Comparison of ENCODE assay signal across 2 cellular contexts in genomic region chr10:113856563-113856962, GRCh38.
TF ChIP-seq lines count a peak whose summit lies in the region.

No MANE protein-coding gene starts in this region.

TF ChIP-seq in SK-N-SH, 30 proteins besides CTCF, POLR2A, EP300 and RAD21 (continued from another document):
- TF ChIP-seq REST (IDR thresholded peaks at IDR 0.05; ENCODE audit: low read depth, low read length) (no peak), FOSL2 (IDR thresholded peaks at IDR 0.05; ENCODE audit: borderline replicate concordance, low read depth) (no peak), RFX5 (IDR thresholded peaks at IDR 0.05; ENCODE audit: low read length) (no peak), GATA2 (CRISPR knock-in tag; IDR thresholded peaks at IDR 0.05) (no peak), MXI1 (IDR thresholded peaks at IDR 0.05; ENCODE audit: low read depth, low read length) (no peak), NRF1 (IDR thresholded peaks at IDR 0.05; ENCODE audit: low read depth, low read length) (no peak), IRF3 (IDR thresholded peaks at IDR 0.05; ENCODE audit: low read depth, low read length) (no peak), FOXJ3 (CRISPR knock-in tag; IDR thresholded peaks at IDR 0.05) (no peak)

TF ChIP-seq in SK-N-SH treated with all-trans-retinoic acid at 6 μM for 48 hours, 23 proteins besides CTCF, POLR2A, EP300 and RAD21 (continued from another document):
- TF ChIP-seq POU6F1 (CRISPR knock-in tag; IDR thresholded peaks at IDR 0.05; ENCODE audit: borderline replicate concordance, low read depth) (no peak), CREB5 (CRISPR knock-in tag; IDR thresholded peaks at IDR 0.05; ENCODE audit: low read depth) (no peak), ZFP3 (CRISPR knock-in tag; IDR thresholded peaks at IDR 0.05) (no peak), ZC3H10 (CRISPR knock-in tag; IDR thresholded peaks at IDR 0.05) (no peak), TCF4 (CRISPR knock-in tag; IDR thresholded peaks at IDR 0.05; ENCODE audit: borderline replicate concordance) (no peak), SNAI2 (CRISPR knock-in tag; IDR thresholded peaks at IDR 0.05) (no peak), RARB (CRISPR knock-in tag; IDR thresholded peaks at IDR 0.05) (no peak)
